1 cellular context compared by ENCODE assay signal in the genomic region with DNA sequence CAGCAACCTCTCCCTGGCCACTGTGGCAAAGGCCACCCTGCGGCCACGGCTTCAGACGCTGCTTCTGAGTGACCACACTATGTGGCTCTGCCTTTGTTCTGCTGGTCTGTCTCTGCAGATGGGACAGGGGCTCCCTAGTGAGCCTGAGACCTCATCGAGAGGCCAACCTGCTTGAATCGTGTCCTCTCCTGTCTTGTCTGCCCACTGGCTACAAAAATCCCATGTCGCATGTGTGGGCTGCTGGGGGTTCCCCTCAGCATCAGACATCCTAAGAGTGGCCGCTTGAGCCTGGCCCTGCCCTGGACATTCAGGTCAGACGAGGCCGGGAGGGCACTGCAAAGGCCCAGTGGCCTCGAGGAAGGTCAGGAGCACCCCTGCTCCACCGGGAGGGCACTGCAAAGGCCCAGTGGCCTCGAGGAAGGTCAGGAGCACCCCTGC.
TF ChIP-seq lines count a peak whose summit lies in the region.

No MANE protein-coding gene starts in this region.

TF ChIP-seq in H1, 55 proteins besides CTCF, POLR2A, EP300 and RAD21:
- TF ChIP-seq EZH2 (IDR thresholded peaks at IDR 0.05; ENCODE audit: low read depth, low read length, severe bottlenecking) (no peak), ASH2L (IDR thresholded peaks at IDR 0.05; ENCODE audit: low read length) (no peak), MAFK (IDR thresholded peaks at IDR 0.05; ENCODE audit: low read depth, low read length) (no peak), SRF (IDR thresholded peaks at IDR 0.05; ENCODE audit: low read depth, low read length) (no peak), CHD2 (IDR thresholded peaks at IDR 0.05; ENCODE audit: low read length) (no peak), JUND (IDR thresholded peaks at IDR 0.05; ENCODE audit: low read length) (no peak), GABPA (IDR thresholded peaks at IDR 0.05; ENCODE audit: borderline replicate concordance, insufficient read depth, low read length) (no peak), SIRT6 (IDR thresholded peaks at IDR 0.05; ENCODE audit: low read length) (no peak), CHD7 (IDR thresholded peaks at IDR 0.05; ENCODE audit: insufficient replicate concordance, low read length) (no peak), TCF12 (IDR thresholded peaks at IDR 0.05; ENCODE audit: low read depth, low read length) (no peak)
- TF ChIP-seq, protein P1, sequence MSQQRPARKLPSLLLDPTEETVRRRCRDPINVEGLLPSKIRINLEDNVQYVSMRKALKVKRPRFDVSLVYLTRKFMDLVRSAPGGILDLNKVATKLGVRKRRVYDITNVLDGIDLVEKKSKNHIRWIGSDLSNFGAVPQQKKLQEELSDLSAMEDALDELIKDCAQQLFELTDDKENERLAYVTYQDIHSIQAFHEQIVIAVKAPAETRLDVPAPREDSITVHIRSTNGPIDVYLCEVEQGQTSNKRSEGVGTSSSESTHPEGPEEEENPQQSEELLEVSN (IDR thresholded peaks at IDR 0.05) = no peak
TF ChIP-seq in H1: peak in this region for 0.
